15 cellular contexts compared by ENCODE assay signal in genomic region chr7:38975944-38976392, GRCh38. TPM values are rescaled to one million over a fixed set of nuclear protein-coding genes. Genes with fewer than 3 reads are reported as not detected.
DNase-seq lines count a peak whose midpoint lies in the region; ATAC-seq, FAIRE-seq and TF ChIP-seq lines count a peak whose summit lies in the region.
"Had no signal": no experiment of that assay in that cellular context is flagged by ENCODE, and none has a peak within 500 bp of the region (broad histone marks: within the 10 kb centered on the region; RNA-seq: fewer than 3 reads in every experiment).

No MANE protein-coding gene starts in this region.

- H2BK12ac ChIP-seq in mesenchymal stem cell (ENCODE audit: low read length in 2 of 2) = no peak overlapping the region

- H3K79me1 ChIP-seq in mesenchymal stem cell (replicated peaks; ENCODE audit: low read length, poor library complexity, severe bottlenecking) = no peaks in the 10 kb centered on the region

- no peak overlapping the region for H3K18ac ChIP-seq in mesenchymal stem cell (ENCODE audit: low read depth in 1 of 2, low read length in 2 of 2)

- peak overlapping the region; percentile 43 for H3K4me3 ChIP-seq in left ventricle myocardium inferior
- H3K4me3 ChIP-seq in right atrium auricular region = peak overlapping the region in 1 of 2 donors; percentile 28
- peak overlapping the region; percentile 79 for H3K4me3 ChIP-seq in coronary artery
- peak overlapping the region; percentile 45 to 52 for H3K4me3 ChIP-seq in mesenchymal stem cell (ENCODE audit: insufficient read depth in 1 of 2, low read depth in 1 of 2, low read length in 2 of 2)
- peak overlapping the region in 3 of 4 donors; percentile 24 to 36 (median 26) for H3K4me3 ChIP-seq in upper lobe of left lung

- H2BK120ac ChIP-seq in mesenchymal stem cell (ENCODE audit: low read depth, low read length) = no peak overlapping the region

- no peak for TF ChIP-seq POLR2A in upper lobe of left lung (IDR thresholded peaks at IDR 0.05)

- ATAC-seq in upper lobe of left lung (ENCODE audit: low FRiP score in 2 of 2) (peak; percentile 30 to 39), GM21526 (IDR thresholded peaks at IDR 0.05; ENCODE audit: low FRiP score, unreplicated experiment) (no peak)

- H3K9me3 ChIP-seq in left ventricle myocardium inferior (replicated peaks) = no peaks in the 10 kb centered on the region
- H3K9me3 ChIP-seq in right atrium auricular region = no peaks in the 10 kb centered on the region
- H3K9me3 ChIP-seq in mesenchymal stem cell (ENCODE audit: control insufficient read depth, low read length) = no peaks in the 10 kb centered on the region
- no peaks in the 10 kb centered on the region for H3K9me3 ChIP-seq in upper lobe of left lung
- H3K9me3 ChIP-seq: BE2C had no signal

- no peak overlapping the region for H4K8ac ChIP-seq in mesenchymal stem cell (ENCODE audit: low read length)

- no peak overlapping the region for H3K4ac ChIP-seq in mesenchymal stem cell (ENCODE audit: low read depth in 1 of 2, low read length in 2 of 2)

- no peak overlapping the region for H3K14ac ChIP-seq in mesenchymal stem cell (ENCODE audit: low read length in 2 of 2)

- WGBS in mesenchymal stem cell = 12% methylated on average over 38 of the region's 38 CpGs
- 7% methylated on average over 36 of the region's 38 CpGs; no CpG with 5 or more reads in 1 of the 2 donors for WGBS in upper lobe of left lung, 2 donors

- H3K9ac ChIP-seq in mesenchymal stem cell (ENCODE audit: low read length) = no peak overlapping the region

- H2BK15ac ChIP-seq in mesenchymal stem cell (ENCODE audit: low read depth, poor library complexity, severe bottlenecking) = no peak overlapping the region

- H4K91ac ChIP-seq in mesenchymal stem cell (ENCODE audit: low read length) = no peak overlapping the region

- H3K27me3 ChIP-seq in left ventricle myocardium inferior (ENCODE audit: low read depth) (peaks cover 88% of the 10 kb centered on the region), right atrium auricular region (peaks cover 4 to 6% of the 10 kb centered on the region in 2 donors), mesenchymal stem cell (ENCODE audit: control insufficient read depth in 1 of 2, insufficient read depth in 1 of 2, low read length in 2 of 2) (peaks cover 27 to 55% of the 10 kb centered on the region in 2 experiments), upper lobe of left lung (peaks cover 0 to 9% (median 4%) of the 10 kb centered on the region in 4 donors)

- H2AK5ac ChIP-seq in mesenchymal stem cell (ENCODE audit: low read length, severe bottlenecking) = no peak overlapping the region

- H3K4me2 ChIP-seq in mesenchymal stem cell (ENCODE audit: low read length, poor library complexity, severe bottlenecking) = peak overlapping the region; percentile 92

- H3K23ac ChIP-seq in mesenchymal stem cell (ENCODE audit: low read length in 2 of 2) = no peak overlapping the region

- H3K4me1 ChIP-seq in left ventricle myocardium inferior (peaks cover 5% of the 10 kb centered on the region), right atrium auricular region (peaks cover 0 to 5% of the 10 kb centered on the region in 2 donors), mesenchymal stem cell (ENCODE audit: control insufficient read depth, insufficient read depth, low read depth, low read length) (peaks cover 6% of the 10 kb centered on the region), upper lobe of left lung (peaks cover 0 to 6% (median 5%) of the 10 kb centered on the region in 4 donors)
- H3K4me1 ChIP-seq: BE2C had no signal

- no peak for FAIRE-seq in urothelium cell line (lab: Jason Lieb, UNC)

- H3K27ac ChIP-seq in left ventricle myocardium inferior (replicated peaks) (no peak overlapping the region), right atrium auricular region (no peak overlapping the region), coronary artery (no peak overlapping the region), mesenchymal stem cell (ENCODE audit: low read length, poor library complexity, severe bottlenecking) (no peak overlapping the region), upper lobe of left lung (no peak overlapping the region)

- DNase-seq in left ventricle myocardium inferior = no peak
- no peak for DNase-seq in right atrium auricular region (ENCODE audit: low spot score)
- DNase-seq in coronary artery (ENCODE audit: low spot score) = no peak
- no peak for DNase-seq in mesenchymal stem cell
- peak in 1 of 2 donors; percentile 79 for DNase-seq in upper lobe of left lung
- no peak for DNase-seq in urothelium cell line (ENCODE audit: low spot score)
- DNase-seq in DMS153 (lab: John Stamatoyannopoulos, UW) = no peak
- DNase-seq: activated CD4-positive, alpha-beta T cell treated with anti-CD3 and anti-CD28 coated beads for 1 hour; activated naive CD4-positive, alpha-beta T cell treated with anti-CD3 and anti-CD28 coated beads for 36 hours; BE2C; NCI-H2171; SHP77 treated with DMSO at 0.1 percent for 48 hours had no signal

- intact Hi-C loops in left ventricle myocardium inferior (cut with micrococcal nuclease) = no loop called here

- H3K36me3 ChIP-seq in left ventricle myocardium inferior (no peaks in the 10 kb centered on the region), right atrium auricular region (no peaks in the 10 kb centered on the region), mesenchymal stem cell (ENCODE audit: control insufficient read depth in 1 of 2, insufficient read depth in 2 of 2, low read depth in 1 of 2, low read length in 2 of 2) (no peaks in the 10 kb centered on the region), upper lobe of left lung (no peaks in the 10 kb centered on the region)
- H3K36me3 ChIP-seq: BE2C had no signal

- no peak overlapping the region for H2BK5ac ChIP-seq in mesenchymal stem cell (ENCODE audit: low read depth, low read length, poor library complexity, severe bottlenecking)

- no peak for TF ChIP-seq EP300 in upper lobe of left lung (IDR thresholded peaks at IDR 0.05)

- TF ChIP-seq CTCF in left ventricle myocardium inferior (IDR thresholded peaks at IDR 0.05; ENCODE audit: borderline replicate concordance) (no peak), right atrium auricular region (IDR thresholded peaks at IDR 0.05) (no peak), coronary artery (IDR thresholded peaks at IDR 0.05) (no peak), upper lobe of left lung (IDR thresholded peaks at IDR 0.05) (no peak)

- H2AFZ ChIP-seq in mesenchymal stem cell (ENCODE audit: low read depth, low read length) = peak overlapping the region; percentile 6

RNA-seq across cellular contexts. Expression of gene POU6F2, which starts 1.7 kb away (rescaled TPM):
- total RNA-seq in left ventricle myocardium inferior (0.44 TPM), right atrium auricular region (1 to 10 TPM in 1 of 2 donors, under 1 TPM in 1; 0.85 to 1.5 TPM), upper lobe of left lung (1 to 10 TPM in 1 of 6 donors, under 1 TPM in 3, not detected in 2; under 0.01 to 1.4 (median 0.24) TPM)
- polyA plus RNA-seq in mesenchymal stem cell (2013, experiment 1 of 2) = 0.39 TPM
- 0.45 TPM for polyA plus RNA-seq in mesenchymal stem cell (2013, experiment 2 of 2)
- total RNA-seq: activated naive CD4-positive, alpha-beta T cell treated with anti-CD3 and anti-CD28 coated beads for 36 hours; epithelial cell of proximal tubule; lung microvascular endothelial cell had no signal
